ENCODE assay signal across 7 cellular contexts in genomic region chr1:146034976-146035469, GRCh38. TPM values are rescaled to one million over a fixed set of nuclear protein-coding genes. Genes with fewer than 3 reads are reported as not detected.
DNase-seq lines count a peak whose midpoint lies in the region; ATAC-seq and TF ChIP-seq lines count a peak whose summit lies in the region.

No MANE protein-coding gene starts in this region.

- no peaks in the 10 kb centered on the region for H3K9me3 Mint-ChIP-seq in nephron

- in situ Hi-C loops in mammary epithelial cell (cut with MboI; ENCODE audit: low sequenced_read_pairs in 2 of 2): no loop called here

- H3K27me3 Mint-ChIP-seq in nephron (ENCODE audit: low read depth): peaks cover 7% of the 10 kb centered on the region

- peak; percentile 27 for DNase-seq in H4 (ENCODE audit: low spot score)
- DNase-seq in NCI-H748 treated with DMSO at 0.1 percent for 48 hours (lab: John Stamatoyannopoulos, UW): peak; percentile 21
- no peak for DNase-seq in mammary epithelial cell
- no peak for DNase-seq in activated gamma-delta T cell (lab: John Stamatoyannopoulos, UW)

- no peak for TF ChIP-seq CTCF in mammary epithelial cell (conservative IDR thresholded peaks at IDR 0.05 in 1 of 2, IDR thresholded peaks at IDR 0.05 in 1 of 2; ENCODE audit: extremely low read depth in 1 of 2, insufficient read depth in 1 of 2, low read depth in 1 of 2, low read length in 2 of 2)
- no peak for TF ChIP-seq CTCF in nephron (IDR thresholded peaks at IDR 0.05; ENCODE audit: unreplicated experiment in 3 of 3)

- no peaks in the 10 kb centered on the region for H3K27me3 ChIP-seq in mammary epithelial cell (ENCODE audit: insufficient read depth, low read length)

- dilution Hi-C loops in mammary epithelial cell (cut with HindIII; ENCODE audit: low sequenced_read_pairs): no loop called here

- H3K4me3 Mint-ChIP-seq in nephron: peak overlapping the region; percentile 95 to 98 (median 98)

- H3K9me3 ChIP-seq in mammary epithelial cell (replicated peaks; ENCODE audit: insufficient read depth, low read length): no peaks in the 10 kb centered on the region

- H3K79me2 ChIP-seq in mammary epithelial cell (ENCODE audit: insufficient read depth, low read length): no peaks in the 10 kb centered on the region

- CTCF ChIA-PET in mammary epithelial cell (lab: Charles Lee; ENCODE audit: low non-redundant PET): no interaction called here

- H3K27ac ChIP-seq in mammary epithelial cell (ENCODE audit: insufficient read depth, low read depth, low read length): no peak overlapping the region

- H3K9ac ChIP-seq in mammary epithelial cell (ENCODE audit: insufficient read depth, low read length): no peak overlapping the region

- peak overlapping the region; percentile 79 for H2AFZ ChIP-seq in mammary epithelial cell (ENCODE audit: low read depth, low read length)

- peak overlapping the region; percentile 59 for H3K4me2 ChIP-seq in mammary epithelial cell (ENCODE audit: insufficient read depth, low read depth, low read length)

- H3K4me1 ChIP-seq in mammary epithelial cell (ENCODE audit: insufficient read depth, low read length): no peaks in the 10 kb centered on the region

- H4K20me1 ChIP-seq in mammary epithelial cell (ENCODE audit: insufficient read depth, low read length): no peaks in the 10 kb centered on the region

- peak overlapping the region; percentile 18 to 36 (median 32) for H3K4me3 ChIP-seq in mammary epithelial cell (replicated peaks in 1 of 3; ENCODE audit: insufficient read depth in 1 of 3, low read depth in 2 of 3, low read length in 3 of 3)

- no TSS peak for BruUV-seq in mammary epithelial cell (replicated peaks; lab: Mats Ljungman, UMichigan)

- H3K36me3 Mint-ChIP-seq in nephron (ENCODE audit: low read depth): no peaks in the 10 kb centered on the region

- ATAC-seq in HG03108 (IDR thresholded peaks at IDR 0.05; ENCODE audit: unreplicated experiment) (no peak), GM21367 (IDR thresholded peaks at IDR 0.05; ENCODE audit: unreplicated experiment) (no peak)

- no peaks in the 10 kb centered on the region for H3K36me3 ChIP-seq in mammary epithelial cell (ENCODE audit: insufficient read depth, low read length)

- intact Hi-C loops in mammary epithelial cell (cut with micrococcal nuclease): loop anchor here (5.0 kb wide), 1 partner anchor 118 kb away; the partner anchor contains the start of gene PEX11B

- H3K4me1 Mint-ChIP-seq in nephron: peaks cover 25% of the 10 kb centered on the region

- peak overlapping the region; percentile 59 to 99 (median 79) for H3K27ac Mint-ChIP-seq in nephron

- WGBS in mammary epithelial cell (ENCODE audit: low coverage, missing lambda C conversion rate): 53% methylated on average over 12 of the region's 13 CpGs

RNA-seq across cellular contexts. Expression of gene HJV, which starts 13.5 kb away (rescaled TPM):
- not detected in 2 replicates for total RNA-seq in H4 (2014; rRNA removed; shearing (Covaris generic))
- not detected for total RNA-seq in mammary epithelial cell
- polyA plus RNA-seq in mammary epithelial cell: not detected
- polyA minus RNA-seq in mammary epithelial cell: not detected

RNA-seq across cellular contexts. Expression of gene TXNIP, which starts 38.6 kb away (rescaled TPM):
- 101 and 102 TPM in 2 replicates for total RNA-seq in H4 (2014; rRNA removed; shearing (Covaris generic))
- total RNA-seq in mammary epithelial cell: 100 to 1,000 TPM in 1 of 2 donors, 10 to 100 TPM in 1; 92.8 to 355 TPM
- 56.2 TPM for polyA plus RNA-seq in mammary epithelial cell
- polyA minus RNA-seq in mammary epithelial cell: 73.1 TPM

Comparison
In these comparisons a context has a peak if more than half of its experiments do, and no peak if none do; other contexts are left out.
1. DNase-seq: peak in H4 (single experiment) and NCI-H748 treated with DMSO at 0.1 percent for 48 hours (single experiment); none in mammary epithelial cell (single experiment) and activated gamma-delta T cell (single experiment).